In genomic region chr11:8219257-8220021, GRCh38 we compare ENCODE assay signal across 8 cellular contexts. TPM values are rescaled to one million over a fixed set of nuclear protein-coding genes. Genes with fewer than 3 reads are reported as not detected.
DNase-seq lines count a peak whose midpoint lies in the region; ATAC-seq and TF ChIP-seq lines count a peak whose summit lies in the region.

No MANE protein-coding gene starts in this region.

- no peaks in the 10 kb centered on the region for H4K20me1 ChIP-seq in OCI-LY3 (ENCODE audit: insufficient read depth, low read length)

- no peaks in the 10 kb centered on the region for H3K79me2 ChIP-seq in OCI-LY3 (ENCODE audit: low read length)

- H3K4me3 ChIP-seq in OCI-LY3 (ENCODE audit: low read length) = no peak overlapping the region

- DNase-seq in stimulated activated naive CD8-positive, alpha-beta T cell treated with anti-CD3 and anti-CD28 coated beads, Interleukin-15, Interleukin-2, amounts not matched to agents 100 U/mL and 50 U/mL, for 24 hours = peak; percentile 37
- DNase-seq in stimulated activated naive CD8-positive, alpha-beta T cell treated with anti-CD3 and anti-CD28 coated beads, Interleukin-15, amount 100 ng/mL, for 72 hours = no peak
- DNase-seq in endothelial cell (ENCODE audit: low spot score) = peak; percentile 73
- DNase-seq in effector memory CD8-positive, alpha-beta T cell = no peak

- no peaks in the 10 kb centered on the region for H3K36me3 Mint-ChIP-seq in endothelial cell (ENCODE audit: low read depth, unreplicated experiment)
- H3K36me3 Mint-ChIP-seq in nephron (ENCODE audit: low read depth) = no peaks in the 10 kb centered on the region
- peaks cover 2% of the 10 kb centered on the region for H3K36me3 Mint-ChIP-seq in effector memory CD8-positive, alpha-beta T cell (ENCODE audit: insufficient read depth)

- peaks cover 5% of the 10 kb centered on the region for H3K27me3 Mint-ChIP-seq in stimulated activated naive CD8-positive, alpha-beta T cell treated with anti-CD3 and anti-CD28 coated beads, Interleukin-15, amount 100 ng/mL, for 72 hours
- peaks cover 12% of the 10 kb centered on the region for H3K27me3 Mint-ChIP-seq in endothelial cell (ENCODE audit: unreplicated experiment)
- H3K27me3 Mint-ChIP-seq in nephron (ENCODE audit: low read depth) = peaks cover 20% of the 10 kb centered on the region
- peaks cover 0 to 44% of the 10 kb centered on the region in 2 donors for H3K27me3 Mint-ChIP-seq in effector memory CD8-positive, alpha-beta T cell

- peaks cover 6% of the 10 kb centered on the region; the same call in 1 of the 2 replicates for H3K4me1 ChIP-seq in OCI-LY3 (ENCODE audit: low read length)

- H3K4me2 ChIP-seq in OCI-LY3 (ENCODE audit: low read length) = no peak overlapping the region

- 0 out of 2 replicates have a peak overlapping the region, but pooled peaks have one; percentile 45 for H2AFZ ChIP-seq in OCI-LY3 (ENCODE audit: low read depth, low read length)

- no peaks in the 10 kb centered on the region for H3K9me3 ChIP-seq in OCI-LY3 (ENCODE audit: insufficient read depth, low read length)

- no peak overlapping the region for H3K9ac ChIP-seq in OCI-LY3 (ENCODE audit: low read length)

- no peak overlapping the region for H3K27ac Mint-ChIP-seq in stimulated activated naive CD8-positive, alpha-beta T cell treated with anti-CD3 and anti-CD28 coated beads, Interleukin-15, amount 100 ng/mL, for 72 hours
- no peak overlapping the region for H3K27ac Mint-ChIP-seq in endothelial cell (ENCODE audit: unreplicated experiment)
- no peak overlapping the region for H3K27ac Mint-ChIP-seq in nephron
- no peak overlapping the region for H3K27ac Mint-ChIP-seq in effector memory CD8-positive, alpha-beta T cell

- H3K4me3 Mint-ChIP-seq in stimulated activated naive CD8-positive, alpha-beta T cell treated with anti-CD3 and anti-CD28 coated beads, Interleukin-15, amount 100 ng/mL, for 72 hours = no peak overlapping the region
- H3K4me3 Mint-ChIP-seq in endothelial cell (ENCODE audit: unreplicated experiment) (no peak overlapping the region), nephron (no peak overlapping the region)
- H3K4me3 Mint-ChIP-seq in effector memory CD8-positive, alpha-beta T cell = no peak overlapping the region

- no peak for ATAC-seq in stimulated activated naive CD8-positive, alpha-beta T cell treated with anti-CD3 and anti-CD28 coated beads, Interleukin-15, Interleukin-2, amounts not matched to agents 100 U/mL and 50 U/mL, for 24 hours
- no peak for ATAC-seq in stimulated activated naive CD8-positive, alpha-beta T cell treated with anti-CD3 and anti-CD28 coated beads, Interleukin-15, amount 100 ng/mL, for 72 hours
- peak; percentile 51 for ATAC-seq in HG03045 (IDR thresholded peaks at IDR 0.05; ENCODE audit: unreplicated experiment)
- no peak for ATAC-seq in effector memory CD8-positive, alpha-beta T cell (replicated peaks)
- ATAC-seq in GM19397 (IDR thresholded peaks at IDR 0.05; ENCODE audit: unreplicated experiment) = no peak

- TF ChIP-seq CTCF in OCI-LY3 (IDR thresholded peaks at IDR 0.05; ENCODE audit: low read depth, low read length) = peak; percentile 63
- TF ChIP-seq CTCF in endothelial cell (IDR thresholded peaks at IDR 0.05; ENCODE audit: unreplicated experiment) = peak; percentile 41
- peak; percentile 42 to 59 (median 55) for TF ChIP-seq CTCF in nephron (IDR thresholded peaks at IDR 0.05; ENCODE audit: unreplicated experiment in 3 of 3)

- H3K27me3 ChIP-seq in OCI-LY3 (ENCODE audit: low read depth, low read length) = no peaks in the 10 kb centered on the region

- H3K36me3 ChIP-seq in OCI-LY3 (replicated peaks; ENCODE audit: low read depth, low read length) = no peaks in the 10 kb centered on the region

- H3K9me3 Mint-ChIP-seq in stimulated activated naive CD8-positive, alpha-beta T cell treated with anti-CD3 and anti-CD28 coated beads, Interleukin-15, amount 100 ng/mL, for 72 hours = no peaks in the 10 kb centered on the region
- H3K9me3 Mint-ChIP-seq in endothelial cell (ENCODE audit: unreplicated experiment) (no peaks in the 10 kb centered on the region), nephron (no peaks in the 10 kb centered on the region)
- no peaks in the 10 kb centered on the region for H3K9me3 Mint-ChIP-seq in effector memory CD8-positive, alpha-beta T cell

- no peaks in the 10 kb centered on the region for H3K4me1 Mint-ChIP-seq in stimulated activated naive CD8-positive, alpha-beta T cell treated with anti-CD3 and anti-CD28 coated beads, Interleukin-15, amount 100 ng/mL, for 72 hours
- H3K4me1 Mint-ChIP-seq in endothelial cell (ENCODE audit: unreplicated experiment) (peaks cover 8% of the 10 kb centered on the region), nephron (peaks cover 20% of the 10 kb centered on the region)
- H3K4me1 Mint-ChIP-seq in effector memory CD8-positive, alpha-beta T cell (ENCODE audit: low read depth in 2 of 2) = peaks cover 0 to 3% of the 10 kb centered on the region in 2 donors

- H3K27ac ChIP-seq in OCI-LY3 (ENCODE audit: low read length) = no peak overlapping the region

RNA-seq across cellular contexts. Expression of gene LMO1, which starts 44.2 kb away (rescaled TPM):
- not detected for total RNA-seq in endothelial cell (ENCODE audit: unreplicated experiment)

RNA-seq across cellular contexts. Expression of gene RIC3, which starts 50.6 kb away (rescaled TPM):
- 5.6 TPM for total RNA-seq in endothelial cell (ENCODE audit: unreplicated experiment)

Comparison
In these comparisons a context has a peak if more than half of its experiments do, and no peak if none do; other contexts are left out.
1. DNase-seq: peak in stimulated activated naive CD8-positive, alpha-beta T cell treated with anti-CD3 and anti-CD28 coated beads, Interleukin-15, Interleukin-2, amounts not matched to agents 100 U/mL and 50 U/mL, for 24 hours (single experiment) and endothelial cell (single experiment); none in stimulated activated naive CD8-positive, alpha-beta T cell treated with anti-CD3 and anti-CD28 coated beads, Interleukin-15, amount 100 ng/mL, for 72 hours (0 of 2) and effector memory CD8-positive, alpha-beta T cell (0 of 3).
2. Peak in every context shown above with its lines, with median percentiles within 50 percentile points of each other: CTCF ChIP-seq.